Comparison of ENCODE assay signal across 22 cellular contexts in genomic region chr12:116257826-116258225, GRCh38. TPM values are rescaled to one million over a fixed set of nuclear protein-coding genes. Genes with fewer than 3 reads are reported as not detected.
A peak's percentile ranks its signal among the peaks of the same experiment; 100 is the strongest.
DNase-seq lines count a peak whose midpoint lies in the region; ATAC-seq, FAIRE-seq and TF ChIP-seq lines count a peak whose summit lies in the region.
"Had no signal": no experiment of that assay in that cellular context is flagged by ENCODE, and none has a peak within 500 bp of the region (broad histone marks: within the 10 kb centered on the region; RNA-seq: fewer than 3 reads in every experiment).

No MANE protein-coding gene starts in this region.

- no peak overlapping the region for H2AFZ ChIP-seq in ACC112 (ENCODE audit: low read length, unreplicated experiment)
- H2AFZ ChIP-seq in MM.1S (ENCODE audit: low read length), result no peak overlapping the region
- H2AFZ ChIP-seq: neural progenitor cell had no signal

- H3K9me3 ChIP-seq in SK-N-MC (ENCODE audit: low read depth, low read length) (no peaks in the 10 kb centered on the region), gastrocnemius medialis (no peaks in the 10 kb centered on the region), MM.1S (replicated peaks; ENCODE audit: insufficient read depth, low read length) (no peaks in the 10 kb centered on the region), body of pancreas (no peaks in the 10 kb centered on the region)
- H3K9me3 ChIP-seq in effector memory CD4-positive, alpha-beta T cell (ENCODE audit: control insufficient read depth, low read length), result no peaks in the 10 kb centered on the region
- H3K9me3 ChIP-seq: heart right ventricle, SJSA1 had no signal

- H3K4me2 ChIP-seq in MM.1S (ENCODE audit: low read depth, low read length), result no peak overlapping the region
- H3K4me2 ChIP-seq: neural progenitor cell had no signal

- H3K4me3 ChIP-seq in ACC112 (ENCODE audit: low read depth, low read length) (peak overlapping the region; percentile 12; the same call in 1 of the 2 replicates), SK-N-MC (peak overlapping the region; percentile 57), gastrocnemius medialis (no peak overlapping the region), MM.1S (ENCODE audit: low read length) (no peak overlapping the region), body of pancreas (no peak overlapping the region)
- H3K4me3 ChIP-seq in effector memory CD4-positive, alpha-beta T cell (ENCODE audit: insufficient read depth, low read depth, low read length, poor library complexity, severe bottlenecking), result no peak overlapping the region
- H3K4me3 ChIP-seq: heart right ventricle, MG63, neural progenitor cell, SJSA1 had no signal

- peaks cover 25% of the 10 kb centered on the region for H3K4me1 ChIP-seq in ACC112 (ENCODE audit: control insufficient read depth, insufficient read depth, low read length, unreplicated experiment)
- peaks cover 55 to 74% of the 10 kb centered on the region in 2 donors for H3K4me1 ChIP-seq in gastrocnemius medialis
- peaks cover 8% of the 10 kb centered on the region for H3K4me1 ChIP-seq in effector memory CD4-positive, alpha-beta T cell (ENCODE audit: control insufficient read depth, insufficient read depth, low read length, poor library complexity, severe bottlenecking)
- H3K4me1 ChIP-seq in MM.1S (ENCODE audit: low read length), result 0 out of 2 replicates have a peak, but pooled peaks cover 4% of the 10 kb centered on the region
- H3K4me1 ChIP-seq in body of pancreas, result peaks cover 53% of the 10 kb centered on the region

- intact Hi-C loops in gastrocnemius medialis (cut with DNase I; ENCODE audit: low total_unique reads), result no loop called here
- intact Hi-C loops in body of pancreas (cut with DNase I), result no loop called here

- ATAC-seq in gastrocnemius medialis, result no peak
- ATAC-seq in body of pancreas, result no peak
- ATAC-seq: activated CD4-positive, alpha-beta T cell treated with anti-CD3 and anti-CD28 coated beads for 36 hours; activated CD8-positive, alpha-beta T cell treated with anti-CD3 and anti-CD28 coated beads, Interleukin-2, amount 10 ng/mL, durations not matched to agents 7 days and 5 days; stimulated activated naive CD8-positive, alpha-beta T cell treated with anti-CD3 and anti-CD28 coated beads, Interleukin-15, amount 100 ng/mL, for 72 hours had no signal

- H3K36me3 ChIP-seq in ACC112 (ENCODE audit: insufficient read depth, low read length), result no peaks in the 10 kb centered on the region
- H3K36me3 ChIP-seq in SK-N-MC (ENCODE audit: insufficient read depth, low read length), result 0 out of 2 replicates have a peak, but pooled peaks cover 3% of the 10 kb centered on the region
- H3K36me3 ChIP-seq in gastrocnemius medialis, result no peaks in the 10 kb centered on the region
- H3K36me3 ChIP-seq in effector memory CD4-positive, alpha-beta T cell (ENCODE audit: control insufficient read depth, insufficient read depth, low read length), result no peaks in the 10 kb centered on the region
- H3K36me3 ChIP-seq in MM.1S (replicated peaks; ENCODE audit: insufficient read depth, low read length), result no peaks in the 10 kb centered on the region
- no peaks in the 10 kb centered on the region for H3K36me3 ChIP-seq in body of pancreas (replicated peaks in 1 of 2; ENCODE audit: insufficient read depth in 1 of 2, low read depth in 2 of 2)
- H3K36me3 ChIP-seq: heart right ventricle, MG63, neural progenitor cell, SJSA1 had no signal

- FAIRE-seq in islet of Langerhans (lab: Jason Lieb, UNC), result peak; percentile 74

- H4K20me1 ChIP-seq in MM.1S (ENCODE audit: insufficient read depth, low read length), result peaks cover 50% of the 10 kb centered on the region

- TF ChIP-seq POLR2A in gastrocnemius medialis (IDR thresholded peaks at IDR 0.05) (no peak), body of pancreas (IDR thresholded peaks at IDR 0.05) (no peak)

- TF ChIP-seq CTCF in gastrocnemius medialis (IDR thresholded peaks at IDR 0.05 in 4 of 5, conservative IDR thresholded peaks at IDR 0.05 in 1 of 5), result no peak
- no peak for TF ChIP-seq CTCF in MM.1S (IDR thresholded peaks at IDR 0.05; ENCODE audit: low read length)
- no peak for TF ChIP-seq CTCF in body of pancreas (IDR thresholded peaks at IDR 0.05)

- no peaks in the 10 kb centered on the region for H3K9me2 ChIP-seq in MM.1S (replicated peaks; ENCODE audit: insufficient read depth, low read length)

- peaks cover 97% of the 10 kb centered on the region for H3K79me2 ChIP-seq in ACC112 (ENCODE audit: control insufficient read depth, insufficient read depth, low read length, unreplicated experiment)
- peaks cover 99% of the 10 kb centered on the region for H3K79me2 ChIP-seq in MM.1S (ENCODE audit: low read length)

- in situ Hi-C loops in gastrocnemius medialis (cut with MboI; ENCODE audit: low sequenced_read_pairs in 4 of 4), result loop anchor here in 1 of 4 donors (25.0 kb wide), 1 partner anchor 354 kb away; no protein-coding TSS in a partner anchor

- DNase-seq in SK-N-MC (ENCODE audit: low read depth, low spot score), result no peak
- no peak for DNase-seq in gastrocnemius medialis
- DNase-seq in HuH-7.5 (ENCODE audit: low spot score), result no peak
- DNase-seq in effector memory CD4-positive, alpha-beta T cell, result no peak
- no peak for DNase-seq in MM.1S
- no peak for DNase-seq in body of pancreas
- DNase-seq: activated CD4-positive, alpha-beta T cell treated with anti-CD3 and anti-CD28 coated beads for 36 hours; activated CD8-positive, alpha-beta T cell treated with anti-CD3 and anti-CD28 coated beads, Interleukin-2, amount 10 ng/mL, durations not matched to agents 7 days and 5 days; activated gamma-delta T cell treated with Interleukin-2 at 50 U/mL for 16 hours; activated T-cell treated with anti-CD3 and anti-CD28 coated beads for 4 hours; cerebellar nuclear complex; GDM1; heart right ventricle; MG63; RPMI8226; stimulated activated naive CD8-positive, alpha-beta T cell treated with anti-CD3 and anti-CD28 coated beads, Interleukin-15, amount 100 ng/mL, for 72 hours; trophoblast cell had no signal

- peak overlapping the region; percentile 49 for H3K9ac ChIP-seq in SK-N-MC (ENCODE audit: insufficient read length)
- H3K9ac ChIP-seq in MM.1S (ENCODE audit: low read length), result no peak overlapping the region
- H3K9ac ChIP-seq: neural progenitor cell had no signal

- WGBS in body of pancreas, 2 donors, result 24 to 30% methylated on average over 3 of the region's 3 CpGs

- H3K27ac ChIP-seq in ACC112 (ENCODE audit: low read depth, low read length) (0 out of 2 replicates have a peak overlapping the region, but pooled peaks have one; percentile 6), SK-N-MC (peak overlapping the region; percentile 82), gastrocnemius medialis (peak overlapping the region; percentile 0 to 67 (median 58)), MM.1S (ENCODE audit: low read length) (no peak overlapping the region), body of pancreas (peak overlapping the region in 2 of 4 donors; percentile 18 to 65)
- H3K27ac ChIP-seq in effector memory CD4-positive, alpha-beta T cell (ENCODE audit: insufficient read depth, low read length, poor library complexity, severe bottlenecking), result no peak overlapping the region
- H3K27ac ChIP-seq: epithelial cell of prostate, neural progenitor cell, SJSA1 had no signal

- H3F3A ChIP-seq in MM.1S (ENCODE audit: insufficient read depth, low read length), result no peaks in the 10 kb centered on the region

- no peaks in the 10 kb centered on the region for H3K27me3 ChIP-seq in ACC112 (ENCODE audit: insufficient read depth, low read length)
- H3K27me3 ChIP-seq in gastrocnemius medialis, result no peaks in the 10 kb centered on the region
- no peaks in the 10 kb centered on the region for H3K27me3 ChIP-seq in effector memory CD4-positive, alpha-beta T cell (replicated peaks; ENCODE audit: control insufficient read depth, insufficient read depth, low read length, poor library complexity, severe bottlenecking)
- no peaks in the 10 kb centered on the region for H3K27me3 ChIP-seq in MM.1S (replicated peaks; ENCODE audit: insufficient read depth, low read length)
- no peaks in the 10 kb centered on the region for H3K27me3 ChIP-seq in body of pancreas
- H3K27me3 ChIP-seq: heart right ventricle, MG63, neural progenitor cell, SJSA1 had no signal

RNA-seq across cellular contexts. Expression of gene MED13L, which starts 19.7 kb away (rescaled TPM):
- total RNA-seq in gastrocnemius medialis (10 to 100 TPM; 59.5 to 92.6 (median 74.1) TPM), body of pancreas (10 to 100 TPM; 65.9 to 72.6 TPM)

Comparison
In these comparisons a context has a peak if more than half of its experiments do, and no peak if none do; other contexts are left out.
1. H3K27ac ChIP-seq: peak in ACC112 (single experiment), SK-N-MC (single experiment) and gastrocnemius medialis (4 of 4); none in effector memory CD4-positive, alpha-beta T cell (single experiment) and MM.1S (single experiment).
2. H3K4me3 ChIP-seq: peak in ACC112 (single experiment) and SK-N-MC (single experiment); none in gastrocnemius medialis (0 of 4), effector memory CD4-positive, alpha-beta T cell (single experiment), MM.1S (single experiment) and body of pancreas (0 of 2).